9 cellular contexts compared by ENCODE assay signal in genomic region chr10:46523119-46523880, GRCh38. TPM values are rescaled to one million over a fixed set of nuclear protein-coding genes. Genes with fewer than 3 reads are reported as not detected.
A peak's percentile ranks its signal among the peaks of the same experiment; 100 is the strongest.
DNase-seq lines count a peak whose midpoint lies in the region; ATAC-seq, FAIRE-seq and TF ChIP-seq lines count a peak whose summit lies in the region.
"Had no signal": no experiment of that assay in that cellular context is flagged by ENCODE, and none has a peak within 500 bp of the region (broad histone marks: within the 10 kb centered on the region; RNA-seq: fewer than 3 reads in every experiment).

No MANE protein-coding gene starts in this region.

- H3K4me1 Mint-ChIP-seq in chondrocyte (ENCODE audit: low read depth) (no peaks in the 10 kb centered on the region), mesothelial cell of epicardium (no peaks in the 10 kb centered on the region)

- H3K4me2 ChIP-seq in A549, result peak overlapping the region; percentile 74

- H3K27ac Mint-ChIP-seq in chondrocyte (ENCODE audit: unreplicated experiment), result no peak overlapping the region
- no peak overlapping the region for H3K27ac Mint-ChIP-seq in mesothelial cell of epicardium

- H3K4me3 ChIP-seq in A549 (0 out of 3 replicates have a peak overlapping the region, but pooled peaks have one; percentile 4), A673 (ENCODE audit: low read depth, low read length, poor library complexity, severe bottlenecking) (no peak overlapping the region)

- H3K36me3 Mint-ChIP-seq in chondrocyte (ENCODE audit: low read depth) (no peaks in the 10 kb centered on the region), mesothelial cell of epicardium (no peaks in the 10 kb centered on the region)

- 3% methylated on average over 10 of the region's 10 CpGs for WGBS in A549 (ENCODE audit: missing lambda C conversion rate)

- ATAC-seq in A549, result peak; percentile 61 to 69

- H3K4me1 ChIP-seq in A549 (peaks cover 76% of the 10 kb centered on the region), A673 (ENCODE audit: insufficient read depth, low read length, poor library complexity, severe bottlenecking) (peaks cover 14% of the 10 kb centered on the region)

- no peaks in the 10 kb centered on the region for H3K36me3 ChIP-seq in A673 (ENCODE audit: insufficient read depth, low read length, poor library complexity, severe bottlenecking)

- no TSS peak for BruUV-seq in A673 (replicated peaks; lab: Mats Ljungman, UMichigan)

- TF ChIP-seq RAD21 in A549 (conservative IDR thresholded peaks at IDR 0.05 in 1 of 2, IDR thresholded peaks at IDR 0.05 in 1 of 2) (peak in 1 of 2 experiments; percentile 48; a peak in 3 of 5 replicates), Ishikawa (IDR thresholded peaks at IDR 0.05; ENCODE audit: low read depth) (no peak)

- H3K9me3 ChIP-seq in A549 (peaks cover 7% of the 10 kb centered on the region; the same call in 1 of the 3 replicates), A673 (ENCODE audit: low read depth, low read length, poor library complexity, severe bottlenecking) (no peaks in the 10 kb centered on the region)

- H3K27ac ChIP-seq in A549 (peak overlapping the region; percentile 92 to 95), A673 (ENCODE audit: low read depth, low read length, poor library complexity, severe bottlenecking) (no peak overlapping the region)

- H3K4me3 Mint-ChIP-seq in chondrocyte (ENCODE audit: unreplicated experiment) (no peak overlapping the region), mesothelial cell of epicardium (no peak overlapping the region)

- intact Hi-C loops in A673 (cut with micrococcal nuclease; ENCODE audit: unreplicated experiment), result no loop called here

- FAIRE-seq in A549 (lab: Jason Lieb, UNC), result no peak

- no peak for TF ChIP-seq POLR2A in A549 (IDR thresholded peaks at IDR 0.05; ENCODE audit: low read length)

- TF ChIP-seq CTCF in A549 (IDR thresholded peaks at IDR 0.05), result no peak
- TF ChIP-seq CTCF in chondrocyte (IDR thresholded peaks at IDR 0.05), result no peak
- TF ChIP-seq CTCF in mesothelial cell of epicardium (IDR thresholded peaks at IDR 0.05; ENCODE audit: unreplicated experiment), result no peak
- TF ChIP-seq CTCF in A673 (conservative IDR thresholded peaks at IDR 0.05; ENCODE audit: low read depth, low read length), result no peak

- H3K9me3 Mint-ChIP-seq in chondrocyte (ENCODE audit: low read depth) (no peaks in the 10 kb centered on the region), mesothelial cell of epicardium (no peaks in the 10 kb centered on the region)

- H3K27me3 Mint-ChIP-seq in chondrocyte (ENCODE audit: low read depth) (no peaks in the 10 kb centered on the region), mesothelial cell of epicardium (ENCODE audit: low read depth) (no peaks in the 10 kb centered on the region)

- DNase-seq in A549 (ENCODE audit: low read depth in 1 of 2, low spot score in 1 of 2) (peak; percentile 94 to 98), chondrocyte (ENCODE audit: low spot score) (peak; percentile 94), mesothelial cell of epicardium (ENCODE audit: low spot score in 2 of 2, unreplicated experiment in 2 of 2) (peak; percentile 21 to 45), NCI-H187 treated with DMSO at 0.1 percent for 48 hours (lab: John Stamatoyannopoulos, UW) (no peak), amygdala (lab: John Stamatoyannopoulos, UW) (no peak), AG08396 (ENCODE audit: low spot score) (no peak), A673 (ENCODE audit: low spot score) (no peak)
- DNase-seq: NK-92 treated with Interleukin-12 subunit alpha and Interleukin-12 subunit beta, amount 100 ng/mL, for 24 hours had no signal

- POLR2A ChIA-PET in A549 (lab: Yijun Ruan, JAX) (interaction anchor here (1.0 to 4.0 kb wide), 5 partner anchors 16 to 294 kb away, joined by 5 to 77 read pairs (median 9); partner anchors contain the start of gene GPRIN2), A673 (lab: Charles Lee; ENCODE audit: low non-redundant PET) (no interaction called here)

- CTCF ChIA-PET in A549 (lab: Yijun Ruan, JAX), result interaction anchor here (0.8 to 6.2 kb wide), 6 partner anchors 9 to 295 kb away, joined by 3 to 67 read pairs (median 8); no protein-coding TSS in a partner anchor
- CTCF ChIA-PET in A673 (lab: Charles Lee), result no interaction called here

- TF ChIP-seq EP300 in A549 (IDR thresholded peaks at IDR 0.05), result peak; percentile 97 to 98
- TF ChIP-seq EP300 in Ishikawa (IDR thresholded peaks at IDR 0.05; ENCODE audit: borderline replicate concordance), result no peak

- H3K27me3 ChIP-seq in A673 (replicated peaks; ENCODE audit: insufficient read depth, low read depth, low read length, poor library complexity), result no peaks in the 10 kb centered on the region

TF ChIP-seq in A549, 52 proteins besides CTCF, POLR2A, EP300 and RAD21 (continues in another document):
- TF ChIP-seq KDM5A (IDR thresholded peaks at IDR 0.05) (no peak), CHD2 (IDR thresholded peaks at IDR 0.05; ENCODE audit: low read length, partially characterized antibody) (no peak), MAZ (IDR thresholded peaks at IDR 0.05; ENCODE audit: borderline replicate concordance, low read depth, low read length) (0 out of 2 replicates have a peak, but pooled peaks have one; percentile 21), FOXS1 (CRISPR knock-in tag; IDR thresholded peaks at IDR 0.05) (peak; percentile 90), POLR2AphosphoS2 (conservative IDR thresholded peaks at IDR 0.05; ENCODE audit: low read length) (no peak), EHMT2 (IDR thresholded peaks at IDR 0.05; ENCODE audit: low read depth) (no peak), EHF (CRISPR knock-in tag; IDR thresholded peaks at IDR 0.05) (peak; percentile 94), CBX2 (IDR thresholded peaks at IDR 0.05; ENCODE audit: borderline replicate concordance, low read depth) (no peak), MAFK (IDR thresholded peaks at IDR 0.05; ENCODE audit: partially characterized antibody) (no peak)
- TF ChIP-seq, protein P1, sequence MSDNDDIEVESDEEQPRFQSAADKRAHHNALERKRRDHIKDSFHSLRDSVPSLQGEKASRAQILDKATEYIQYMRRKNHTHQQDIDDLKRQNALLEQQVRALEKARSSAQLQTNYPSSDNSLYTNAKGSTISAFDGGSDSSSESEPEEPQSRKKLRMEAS (IDR thresholded peaks at IDR 0.05), result no peak

TF ChIP-seq in Ishikawa, 13 proteins besides CTCF, POLR2A, EP300 and RAD21:
- TF ChIP-seq TCF12 (IDR thresholded peaks at IDR 0.05; ENCODE audit: low read depth), result 0 out of 2 replicates have a peak, but pooled peaks have one; percentile 29
- TF ChIP-seq TAF1 (IDR thresholded peaks at IDR 0.05; ENCODE audit: low read depth), result 0 out of 2 replicates have a peak, but pooled peaks have one; percentile 13
- no peak for TF ChIP-seq EGR1 (IDR thresholded peaks at IDR 0.05)

RNA-seq across cellular contexts. Expression of gene GPRIN2, which starts 33.2 kb away (rescaled TPM):
- polyA plus RNA-seq in A549 (2011; rRNA removed) (8.8 and 9.4 TPM in 2 replicates), A549 (2017; fragmentation: RNase III; extraction: RNeasy Plus Mini Kit Qiagen cat#74134 plus additional on column Dnase treatment) (25.8 to 29.9 TPM (median 28.6 TPM) in 3 replicates)
- polyA plus RNA-seq in A549 (2012; cell fraction: cytosol; rRNA removed), result 17.3 and 29.5 TPM in 2 replicates
- polyA plus RNA-seq in A549 (2012; cell fraction: nucleus; rRNA removed), result 62.0 and 88.1 TPM in 2 replicates
- polyA minus RNA-seq in A549 (2011; rRNA and poly(A)+ RNA removed), result 14.3 and 17.6 TPM in 2 replicates
- total RNA-seq in chondrocyte (5.4 to 12.3 TPM (median 5.7 TPM) in 3 replicates), mesothelial cell of epicardium (19.6 to 20.7 TPM (median 20.3 TPM) in 3 replicates), A673 (2021) (not detected in 2 replicates)

RNA-seq across cellular contexts. Expression of gene SYT15, which starts 55.6 kb away (rescaled TPM):
- 3.3 and 3.5 TPM in 2 replicates for polyA plus RNA-seq in A549 (2011; rRNA removed)
- 3.5 and 4.3 TPM in 2 replicates for polyA plus RNA-seq in A549 (2012; cell fraction: cytosol; rRNA removed)
- 4.5 and 4.8 TPM in 2 replicates for polyA plus RNA-seq in A549 (2012; cell fraction: nucleus; rRNA removed)
- 2.8 to 3.6 TPM (median 3.2 TPM) in 3 replicates for polyA plus RNA-seq in A549 (2017; fragmentation: RNase III; extraction: RNeasy Plus Mini Kit Qiagen cat#74134 plus additional on column Dnase treatment)
- 4.1 and 5.5 TPM in 2 replicates for polyA minus RNA-seq in A549 (2011; rRNA and poly(A)+ RNA removed)
- 11.6 to 44.3 TPM (median 14.5 TPM) in 3 replicates for total RNA-seq in chondrocyte
- total RNA-seq in mesothelial cell of epicardium, result 3.0 to 4.0 TPM (median 3.3 TPM) in 3 replicates
- total RNA-seq in A673 (2021), result 0.64 and 1.0 TPM in 2 replicates

RNA-seq across cellular contexts. Expression of gene NPY4R, which starts 57.5 kb away (rescaled TPM):
- 92.3 and 155 TPM in 2 replicates for polyA plus RNA-seq in A549 (2011; rRNA removed)
- polyA plus RNA-seq in A549 (2012; cell fraction: cytosol; rRNA removed), result 184 and 202 TPM in 2 replicates
- 317 and 331 TPM in 2 replicates for polyA plus RNA-seq in A549 (2012; cell fraction: nucleus; rRNA removed)
- 71.6 to 79.6 TPM (median 76.1 TPM) in 3 replicates for polyA plus RNA-seq in A549 (2017; fragmentation: RNase III; extraction: RNeasy Plus Mini Kit Qiagen cat#74134 plus additional on column Dnase treatment)
- 433 and 504 TPM in 2 replicates for polyA minus RNA-seq in A549 (2011; rRNA and poly(A)+ RNA removed)
- total RNA-seq in chondrocyte, result 0.30 to 0.53 TPM in 2 of 3 replicates, not detected in the other
- total RNA-seq in mesothelial cell of epicardium, result 0.14 TPM in 1 of 3 replicates, not detected in the others
- total RNA-seq in A673 (2021), result not detected in 2 replicates

Comparison
In these comparisons a context has a peak if more than half of its experiments do, and no peak if none do; other contexts are left out.
1. DNase-seq: peak in A549 (2 of 2), chondrocyte (single experiment) and mesothelial cell of epicardium (2 of 2); none in NCI-H187 treated with DMSO at 0.1 percent for 48 hours (single experiment), amygdala (0 of 56), AG08396 (single experiment) and A673 (single experiment).